Comparison of ENCODE assay signal across 1 cellular context in genomic region chr9:125397736-125398135, GRCh38.
TF ChIP-seq lines count a peak whose summit lies in the region.

No MANE protein-coding gene starts in this region.

TF ChIP-seq in K562, 482 proteins besides CTCF, POLR2A, EP300 and RAD21 (continued from another document):
- no peak for TF ChIP-seq NFE2 (IDR thresholded peaks at IDR 0.05; ENCODE audit: low read depth)
